Comparison of ENCODE assay signal across 8 cellular contexts in the genomic region with DNA sequence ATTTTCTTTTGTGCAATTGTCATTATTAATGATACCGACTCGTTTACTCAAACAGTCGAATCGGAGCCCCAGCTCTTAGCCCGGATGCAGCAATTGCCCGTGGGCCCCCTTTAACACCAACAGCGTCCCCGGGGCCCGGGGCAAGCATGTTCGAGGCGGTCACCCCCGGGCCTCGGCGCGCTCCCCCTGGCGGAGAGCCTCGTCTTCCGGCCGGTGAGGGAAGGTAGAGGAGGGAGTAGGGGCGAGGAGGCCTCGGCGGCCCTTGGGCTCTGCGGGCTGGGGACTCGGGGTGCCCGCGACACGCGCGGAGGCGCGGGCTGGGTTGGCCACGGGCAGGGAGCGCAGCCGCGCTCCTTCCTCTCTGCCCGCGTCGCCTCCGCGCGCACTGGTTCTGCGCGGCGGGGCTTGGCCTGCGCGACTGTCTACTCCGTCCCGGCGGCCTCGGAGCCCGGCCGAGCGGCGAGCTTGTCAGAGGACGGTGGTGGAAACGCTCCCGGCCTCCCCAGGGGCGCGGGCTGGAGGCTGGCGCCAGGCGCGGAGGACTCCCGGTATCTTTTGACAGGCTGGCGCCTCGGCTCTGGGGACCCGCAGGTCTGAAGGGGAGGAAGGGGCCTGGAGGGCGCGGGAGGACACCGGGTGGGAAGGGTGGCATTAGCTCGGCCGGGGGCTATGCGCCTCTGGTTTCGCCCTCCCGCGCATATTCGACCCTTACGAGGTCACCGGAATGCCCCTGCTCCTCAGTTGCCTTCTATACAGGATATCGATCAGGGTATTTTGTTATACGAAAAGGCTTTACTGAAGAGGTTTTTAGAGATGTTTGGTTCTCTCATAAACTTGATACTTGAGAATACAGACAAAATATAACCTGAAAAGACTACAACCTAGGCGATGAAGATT. TPM values are rescaled to one million over a fixed set of nuclear protein-coding genes. Genes with fewer than 3 reads are reported as not detected.
DNase-seq lines count a peak whose midpoint lies in the region; ATAC-seq and TF ChIP-seq lines count a peak whose summit lies in the region.

No MANE protein-coding gene starts in this region.

- no peaks in the 10 kb centered on the region for H3K36me3 ChIP-seq in ectodermal cell (ENCODE audit: control insufficient read depth, insufficient read depth, low read length)

- H3K27me3 ChIP-seq in ectodermal cell (ENCODE audit: control insufficient read depth, insufficient read depth, low read length, poor library complexity, severe bottlenecking) = peaks cover 37% of the 10 kb centered on the region

- H3K4me1 ChIP-seq in ectodermal cell (ENCODE audit: control insufficient read depth, insufficient read depth, low read length) = no peaks in the 10 kb centered on the region

- DNase-seq in AML-193 (lab: John Stamatoyannopoulos, UW) (peak; percentile 44 to 54), NCI-H526 (lab: John Stamatoyannopoulos, UW) (peak; percentile 66 to 92), medulla oblongata (ENCODE audit: extremely low spot score) (peak; percentile 82)
- peak; percentile 89 for DNase-seq in activated CD4-positive, alpha-beta memory T cell treated with anti-CD3 and anti-CD28 coated beads, Interleukin-2, amount 10 ng/mL, durations not matched to agents 7 days and 5 days
- peak; percentile 68 for DNase-seq in stimulated activated CD8-positive, alpha-beta memory T cell treated with anti-CD3 and anti-CD28 coated beads, Interleukin-12 subunit alpha, Interleukin-12 subunit beta, amount 100 ng/mL, for 1 hour (ENCODE audit: low read depth)

- H3K4me1 Mint-ChIP-seq in activated CD4-positive, alpha-beta memory T cell treated with anti-CD3 and anti-CD28 coated beads, Interleukin-2, amount 10 ng/mL, durations not matched to agents 7 days and 5 days = peaks cover 47% of the 10 kb centered on the region

- H3K9me3 Mint-ChIP-seq in activated CD4-positive, alpha-beta memory T cell treated with anti-CD3 and anti-CD28 coated beads, Interleukin-2, amount 10 ng/mL, durations not matched to agents 7 days and 5 days = no peaks in the 10 kb centered on the region

- peak overlapping the region; percentile 74 for H3K27ac Mint-ChIP-seq in activated CD4-positive, alpha-beta memory T cell treated with anti-CD3 and anti-CD28 coated beads, Interleukin-2, amount 10 ng/mL, durations not matched to agents 7 days and 5 days

- peak; percentile 67 for TF ChIP-seq POLR2A in GM18951 (IDR thresholded peaks at IDR 0.05; ENCODE audit: extremely low read depth, insufficient read depth, insufficient read length)

- in situ Hi-C loops in GM18951 (cut with MboI; ENCODE audit: low sequenced_read_pairs, unreplicated experiment) = no loop called here

- POLR2A ChIA-PET in activated CD4-positive, alpha-beta memory T cell treated with anti-CD3 and anti-CD28 coated beads, Interleukin-2, amount 10 ng/mL, durations not matched to agents 7 days and 5 days (lab: Charles Lee) = interaction anchor here (0.6 to 6.9 kb wide), 15 partner anchors 8 to 208 kb away, joined by 3 to 107 read pairs (median 6); a partner anchor contains a TSS

- peaks cover 20% of the 10 kb centered on the region for H3K36me3 Mint-ChIP-seq in activated CD4-positive, alpha-beta memory T cell treated with anti-CD3 and anti-CD28 coated beads, Interleukin-2, amount 10 ng/mL, durations not matched to agents 7 days and 5 days (ENCODE audit: low read depth)

- CTCF ChIA-PET in activated CD4-positive, alpha-beta memory T cell treated with anti-CD3 and anti-CD28 coated beads, Interleukin-2, amount 10 ng/mL, durations not matched to agents 7 days and 5 days (lab: Charles Lee) = interaction anchor here (0.6 to 4.5 kb wide), 28 partner anchors 8 to 263 kb away, joined by 3 to 37 read pairs (median 4); a partner anchor contains a TSS

- no peak overlapping the region for H3K27ac ChIP-seq in ectodermal cell (ENCODE audit: insufficient read depth, low read depth, low read length, poor library complexity, severe bottlenecking)

- peak; percentile 78 for ATAC-seq in HG03159 (IDR thresholded peaks at IDR 0.05; ENCODE audit: unreplicated experiment)

- H3K4me3 ChIP-seq in ectodermal cell (ENCODE audit: insufficient read depth, low read depth, low read length) = peak overlapping the region; percentile 72

- peak overlapping the region; percentile 90 for H3K4me3 Mint-ChIP-seq in activated CD4-positive, alpha-beta memory T cell treated with anti-CD3 and anti-CD28 coated beads, Interleukin-2, amount 10 ng/mL, durations not matched to agents 7 days and 5 days

- no peaks in the 10 kb centered on the region for H3K27me3 Mint-ChIP-seq in activated CD4-positive, alpha-beta memory T cell treated with anti-CD3 and anti-CD28 coated beads, Interleukin-2, amount 10 ng/mL, durations not matched to agents 7 days and 5 days

- no peaks in the 10 kb centered on the region for H3K9me3 ChIP-seq in ectodermal cell (ENCODE audit: control insufficient read depth, low read length)

- 3 to 4% methylated on average over 80 to 81 of the region's 81 CpGs for WGBS in ectodermal cell, 2 experiments

RNA-seq across cellular contexts. Expression of a gene that starts 1.5 kb away (rescaled TPM):
- total RNA-seq in activated CD4-positive, alpha-beta memory T cell treated with anti-CD3 and anti-CD28 coated beads, Interleukin-2, amount 10 ng/mL, durations not matched to agents 7 days and 5 days = 10 to 100 TPM; 28.8 to 32.1 TPM
- polyA plus RNA-seq in ectodermal cell (2013, experiment 1 of 4) = 17.2 TPM
- polyA plus RNA-seq in ectodermal cell (2013, experiment 2 of 4) = 11.5 TPM
- 11.4 TPM for polyA plus RNA-seq in ectodermal cell (2013, experiment 3 of 4)
- polyA plus RNA-seq in ectodermal cell (2013, experiment 4 of 4) = 11.2 TPM

RNA-seq across cellular contexts. Expression of a gene that starts 1.6 kb away (rescaled TPM):
- total RNA-seq in activated CD4-positive, alpha-beta memory T cell treated with anti-CD3 and anti-CD28 coated beads, Interleukin-2, amount 10 ng/mL, durations not matched to agents 7 days and 5 days = 10 to 100 TPM; 10.4 to 10.5 TPM
- polyA plus RNA-seq in ectodermal cell (2013, experiment 1 of 4) = 20.9 TPM
- polyA plus RNA-seq in ectodermal cell (2013, experiment 2 of 4) = 21.5 TPM
- polyA plus RNA-seq in ectodermal cell (2013, experiment 3 of 4) = 20.8 TPM
- 22.9 TPM for polyA plus RNA-seq in ectodermal cell (2013, experiment 4 of 4)

RNA-seq across cellular contexts. Expression of a gene that starts 26.8 kb away (rescaled TPM):
- 10 to 100 TPM; 35.0 to 36.6 TPM for total RNA-seq in activated CD4-positive, alpha-beta memory T cell treated with anti-CD3 and anti-CD28 coated beads, Interleukin-2, amount 10 ng/mL, durations not matched to agents 7 days and 5 days
- 18.0 TPM for polyA plus RNA-seq in ectodermal cell (2013, experiment 1 of 4)
- polyA plus RNA-seq in ectodermal cell (2013, experiment 2 of 4) = 18.7 TPM
- polyA plus RNA-seq in ectodermal cell (2013, experiment 3 of 4) = 16.9 TPM
- 19.1 TPM for polyA plus RNA-seq in ectodermal cell (2013, experiment 4 of 4)

RNA-seq across cellular contexts. Expression of a gene that starts 45.4 kb away (rescaled TPM):
- 10 to 100 TPM; 82.3 to 89.9 TPM for total RNA-seq in activated CD4-positive, alpha-beta memory T cell treated with anti-CD3 and anti-CD28 coated beads, Interleukin-2, amount 10 ng/mL, durations not matched to agents 7 days and 5 days
- 41.9 TPM for polyA plus RNA-seq in ectodermal cell (2013, experiment 1 of 4)
- 38.9 TPM for polyA plus RNA-seq in ectodermal cell (2013, experiment 2 of 4)
- 33.5 TPM for polyA plus RNA-seq in ectodermal cell (2013, experiment 3 of 4)
- 38.1 TPM for polyA plus RNA-seq in ectodermal cell (2013, experiment 4 of 4)
